Comparison of ENCODE assay signal across 14 cellular contexts in genomic region chr16:49773534-49774486, GRCh38.
"Had no signal": no experiment of that assay in that cellular context is flagged by ENCODE, and none has a peak within 500 bp of the region (broad histone marks: within the 10 kb centered on the region; RNA-seq: fewer than 3 reads in every experiment).

No MANE protein-coding gene starts in this region.

- ATAC-seq: activated CD4-positive, CD25-positive, alpha-beta regulatory T cell treated with anti-CD3 and anti-CD28 coated beads, Interleukin-2, amount 50 U/mL, for 24 hours; natural killer cell; stimulated activated effector memory CD8-positive, alpha-beta T cell treated with anti-CD3 and anti-CD28 coated beads, Interleukin-12 subunit alpha, Interleukin-12 subunit beta, amount 100 ng/mL, for 72 hours had no signal

- H3K27ac ChIP-seq: breast epithelium, skin epidermis had no signal

- H3K36me3 ChIP-seq: breast epithelium had no signal

- DNase-seq: amniotic stem cell, foreskin melanocyte, head of caudate nucleus, islet precursor cell, midbrain, natural killer cell, occipital lobe, SIG-M5, substantia nigra, T-helper 2 cell had no signal

- H3K4me3 ChIP-seq: breast epithelium, skin epidermis had no signal

- H3K27me3 ChIP-seq: breast epithelium had no signal

- H3K9me3 ChIP-seq: breast epithelium had no signal
